Comparison of ENCODE assay signal across 12 cellular contexts in genomic region chr1:233627376-233627775, GRCh38. TPM values are rescaled to one million over a fixed set of nuclear protein-coding genes. Genes with fewer than 3 reads are reported as not detected.
DNase-seq lines count a peak whose midpoint lies in the region; ATAC-seq and TF ChIP-seq lines count a peak whose summit lies in the region.
"Had no signal": no experiment of that assay in that cellular context is flagged by ENCODE, and none has a peak within 500 bp of the region (broad histone marks: within the 10 kb centered on the region; RNA-seq: fewer than 3 reads in every experiment).

No MANE protein-coding gene starts in this region.

- TF ChIP-seq CTCF in epithelial cell of esophagus (IDR thresholded peaks at IDR 0.05; ENCODE audit: insufficient read depth, low read depth, low read length, missing control alignments) (no peak), Peyer's patch (IDR thresholded peaks at IDR 0.05) (no peak)

- no peaks in the 10 kb centered on the region for H3K36me3 ChIP-seq in Peyer's patch

- H3K4me3 ChIP-seq in epithelial cell of esophagus (ENCODE audit: low read length) (no peak overlapping the region), Peyer's patch (no peak overlapping the region)

- no peaks in the 10 kb centered on the region for H3K9me3 ChIP-seq in Peyer's patch
- H3K9me3 ChIP-seq: SK-N-SH had no signal

- ATAC-seq in sciatic nerve: no peak
- ATAC-seq in HG03039 (IDR thresholded peaks at IDR 0.05; ENCODE audit: unreplicated experiment): no peak

- peak; percentile 54 for DNase-seq in activated CD8-positive, alpha-beta memory T cell treated with anti-CD3 and anti-CD28 coated beads, Interleukin-2, amount 50 U/mL, for 48 hours
- no peak for DNase-seq in activated CD8-positive, alpha-beta memory T cell treated with anti-CD3 and anti-CD28 coated beads for 24 hours
- DNase-seq in NCI-H69 (lab: John Stamatoyannopoulos, UW) (peak; percentile 33), epithelial cell of esophagus (ENCODE audit: low read depth) (peak; percentile 77), Peyer's patch (no peak), sciatic nerve (ENCODE audit: low spot score) (no peak)
- DNase-seq in stimulated activated CD4-positive, alpha-beta T cell treated with anti-CD3 and anti-CD28 coated beads, Interleukin-4, amount 100 ng/mL, for 4 hours: peak; percentile 30 to 34
- DNase-seq: DMS153, NCI-H748 treated with DMSO at 0.1 percent for 48 hours, SK-N-SH had no signal

- no peak overlapping the region for H3K27ac ChIP-seq in Peyer's patch
- H3K27ac ChIP-seq: parathyroid adenoma had no signal

- TF ChIP-seq POLR2A in Peyer's patch (IDR thresholded peaks at IDR 0.05): no peak

- no peaks in the 10 kb centered on the region for H3K27me3 ChIP-seq in Peyer's patch

- peaks cover 0 to 15% (median 0%) of the 10 kb centered on the region in 4 donors for H3K4me1 ChIP-seq in Peyer's patch
- H3K4me1 ChIP-seq: parathyroid adenoma had no signal

- intact Hi-C loops in sciatic nerve (cut with DNase I): no loop called here

RNA-seq across cellular contexts. Expression of gene KCNK1, which starts 13.5 kb away (rescaled TPM):
- total RNA-seq in Peyer's patch (10 to 100 TPM in 3 of 4 donors, not detected in 1; 17.2 to 22.2 (median 17.2) TPM), sciatic nerve (4.3 TPM)

Comparison
In these comparisons a context has a peak if more than half of its experiments do, and no peak if none do; other contexts are left out.
1. DNase-seq: peak in activated CD8-positive, alpha-beta memory T cell treated with anti-CD3 and anti-CD28 coated beads, Interleukin-2, amount 50 U/mL, for 48 hours (single experiment), NCI-H69 (single experiment), epithelial cell of esophagus (single experiment) and stimulated activated CD4-positive, alpha-beta T cell treated with anti-CD3 and anti-CD28 coated beads, Interleukin-4, amount 100 ng/mL, for 4 hours (2 of 2); none in activated CD8-positive, alpha-beta memory T cell treated with anti-CD3 and anti-CD28 coated beads for 24 hours (single experiment), Peyer's patch (0 of 3) and sciatic nerve (single experiment).